In the genomic region with DNA sequence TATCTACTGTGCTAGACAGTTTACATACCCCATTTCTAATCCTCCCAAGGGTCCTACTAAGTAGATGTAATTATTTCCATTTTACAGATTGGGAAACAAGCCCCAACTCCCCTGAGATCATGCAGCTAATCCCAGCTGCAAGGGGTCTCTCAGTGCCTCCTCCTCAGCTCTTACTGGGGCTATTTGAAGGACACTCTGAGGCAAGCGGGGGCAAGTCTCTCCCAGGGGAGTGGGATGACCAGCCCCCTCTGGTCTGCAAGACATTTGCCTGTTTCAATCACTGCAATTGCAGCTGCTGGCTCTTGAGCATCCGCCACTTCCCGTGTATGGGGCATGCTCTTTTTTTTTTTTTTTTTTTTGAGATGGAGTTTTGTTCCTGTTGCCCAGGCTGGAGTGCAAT, we compare ENCODE assay signal across 16 cellular contexts. TPM values are rescaled to one million over a fixed set of nuclear protein-coding genes. Genes with fewer than 3 reads are reported as not detected.
DNase-seq lines count a peak whose midpoint lies in the region; ATAC-seq, FAIRE-seq and TF ChIP-seq lines count a peak whose summit lies in the region.
"Had no signal": no experiment of that assay in that cellular context is flagged by ENCODE, and none has a peak within 500 bp of the region (broad histone marks: within the 10 kb centered on the region; RNA-seq: fewer than 3 reads in every experiment).

No MANE protein-coding gene starts in this region.

- H3K18ac ChIP-seq in H1 (ENCODE audit: extremely low read depth, low read length) = no peak overlapping the region

- no peak overlapping the region for H3K56ac ChIP-seq in H1 (replicated peaks; ENCODE audit: insufficient read length, low read depth, low read length)

- no peak overlapping the region for H4K8ac ChIP-seq in H1 (ENCODE audit: extremely low read depth, insufficient read depth, low read length)

- no peak for TF ChIP-seq POLR2A in H1 (IDR thresholded peaks at IDR 0.05; ENCODE audit: control extremely low read depth in 1 of 2, low read depth in 2 of 2, low read length in 2 of 2)

- no peak overlapping the region for H2BK15ac ChIP-seq in H1 (ENCODE audit: low read length)

- WGBS in H1 (ENCODE audit: extremely low coverage in 1 of 2, insufficient coverage in 1 of 2, insufficient read length in 1 of 2, insufficient replicate concordance in 2 of 2, low coverage in 1 of 2, low lambda C conversion rate in 2 of 2, missing lambda C conversion rate in 1 of 2), 2 experiments = 89% methylated on average over 3 of the region's 3 CpGs; no CpG with 5 or more reads in 1 of the 2 experiments

- H4K5ac ChIP-seq in H1 (ENCODE audit: insufficient read length, low read depth, low read length) = no peak overlapping the region

- TF ChIP-seq EP300 in H1 (IDR thresholded peaks at IDR 0.05; ENCODE audit: borderline replicate concordance in 1 of 2, low read depth in 2 of 2, low read length in 2 of 2) = no peak

- FAIRE-seq in H1 (lab: Jason Lieb, UNC) = no peak
- FAIRE-seq: D721Med had no signal

- peaks cover 26 to 50% (median 36%) of the 10 kb centered on the region in 10 experiments for H3K4me1 ChIP-seq in BLaER1 treated with 17β-estradiol and CSF1 and Interleukin-3, amounts not matched to agents 10 nM and 100 nM
- no peaks in the 10 kb centered on the region for H3K4me1 ChIP-seq in H1 (replicated peaks in 1 of 4; ENCODE audit: control insufficient read depth in 3 of 4, insufficient read depth in 4 of 4, low read length in 3 of 4)
- peaks cover 3% of the 10 kb centered on the region for H3K4me1 ChIP-seq in upper lobe of right lung
- H3K4me1 ChIP-seq in left ventricle myocardium inferior = no peaks in the 10 kb centered on the region
- H3K4me1 ChIP-seq: HAP-1 had no signal

- H3K23me2 ChIP-seq in H1 (ENCODE audit: low read depth, low read length) = no peaks in the 10 kb centered on the region

- TF ChIP-seq RAD21 in H1 (IDR thresholded peaks at IDR 0.05 in 1 of 2, conservative IDR thresholded peaks at IDR 0.05 in 1 of 2; ENCODE audit: low read depth in 2 of 2, low read length in 2 of 2) = no peak

- no peak overlapping the region for H2BK12ac ChIP-seq in H1 (ENCODE audit: low read depth, low read length)

- no peaks in the 10 kb centered on the region for H3K79me2 ChIP-seq in H1 (ENCODE audit: control insufficient read depth in 1 of 2, insufficient read depth in 2 of 2, low read length in 2 of 2)

- H3K27me3 ChIP-seq in BLaER1 treated with 17β-estradiol and CSF1 and Interleukin-3, amounts not matched to agents 10 nM and 100 nM = peaks cover 0 to 10% (median 0%) of the 10 kb centered on the region in 11 experiments; a peak in 2 of 22 replicates
- H3K27me3 ChIP-seq in H1 (replicated peaks in 1 of 4; ENCODE audit: control insufficient read depth in 3 of 4, extremely low read depth in 1 of 4, insufficient read depth in 3 of 4, low read length in 3 of 4) (no peaks in the 10 kb centered on the region), upper lobe of right lung (peaks cover 9% of the 10 kb centered on the region), left ventricle myocardium inferior (ENCODE audit: low read depth) (peaks cover 46% of the 10 kb centered on the region)

- no peak overlapping the region for H3K23ac ChIP-seq in H1 (ENCODE audit: insufficient read length)

- no peak overlapping the region for H2AK5ac ChIP-seq in H1 (ENCODE audit: low read depth, low read length)

- ATAC-seq in upper lobe of right lung = no peak

- H2BK5ac ChIP-seq in H1 (ENCODE audit: low read depth, low read length) = no peak overlapping the region

- no peak overlapping the region for H2AFZ ChIP-seq in H1 (ENCODE audit: low read length)

- no peaks in the 10 kb centered on the region for H3K79me1 ChIP-seq in H1 (ENCODE audit: low read depth, low read length)

- peaks cover 0 to 4% (median 0%) of the 10 kb centered on the region in 11 experiments; a peak in 1 of 22 replicates for H3K9me3 ChIP-seq in BLaER1 treated with 17β-estradiol and CSF1 and Interleukin-3, amounts not matched to agents 10 nM and 100 nM (replicated peaks in 1 of 11)
- H3K9me3 ChIP-seq in H1 (ENCODE audit: insufficient read depth in 2 of 2, low read depth in 1 of 2, low read length in 1 of 2) = no peaks in the 10 kb centered on the region
- no peaks in the 10 kb centered on the region for H3K9me3 ChIP-seq in upper lobe of right lung
- H3K9me3 ChIP-seq in left ventricle myocardium inferior (replicated peaks) = no peaks in the 10 kb centered on the region
- H3K9me3 ChIP-seq: HAP-1 had no signal

- H3K4me3 ChIP-seq in BLaER1 treated with 17β-estradiol and CSF1 and Interleukin-3, amounts not matched to agents 10 nM and 100 nM = no peak overlapping the region
- H3K4me3 ChIP-seq in H1 (ENCODE audit: extremely low read depth in 1 of 4, insufficient read depth in 2 of 4, low read depth in 3 of 4, low read length in 4 of 4) = no peak overlapping the region
- H3K4me3 ChIP-seq in upper lobe of right lung = no peak overlapping the region
- H3K4me3 ChIP-seq in left ventricle myocardium inferior = no peak overlapping the region
- H3K4me3 ChIP-seq: HAP-1 had no signal

- H3K36me3 ChIP-seq in BLaER1 treated with 17β-estradiol and CSF1 and Interleukin-3, amounts not matched to agents 10 nM and 100 nM = no peaks in the 10 kb centered on the region
- H3K36me3 ChIP-seq in H1 (ENCODE audit: control insufficient read depth in 2 of 4, insufficient read depth in 4 of 4, low read length in 3 of 4) (no peaks in the 10 kb centered on the region), upper lobe of right lung (no peaks in the 10 kb centered on the region), left ventricle myocardium inferior (no peaks in the 10 kb centered on the region)
- H3K36me3 ChIP-seq: HAP-1 had no signal

- no peak overlapping the region for H2BK20ac ChIP-seq in H1 (ENCODE audit: low read length)

- DNase-seq in NCI-H1436 (lab: John Stamatoyannopoulos, UW) (peak; percentile 96), H1 (ENCODE audit: low read depth in 1 of 2, low spot score in 2 of 2) (no peak), upper lobe of right lung (no peak), activated T-cell treated with anti-CD3 and anti-CD28 coated beads for 4 hours (no peak), left ventricle myocardium inferior (no peak), medulla oblongata (ENCODE audit: extremely low spot score) (no peak)
- DNase-seq: ACHN; CD4-positive, alpha-beta memory T cell; DMS153; GOT3; KG1 had no signal

- H4K91ac ChIP-seq in H1 (replicated peaks; ENCODE audit: insufficient read length, low read length) = peak overlapping the region; percentile 55

- no peak overlapping the region for H3K4ac ChIP-seq in H1 (replicated peaks; ENCODE audit: insufficient read length, low read depth, low read length)

- CTCF ChIA-PET in H1 (lab: Charles Lee; ENCODE audit: partially characterized antibody) = interaction anchor here (0.9 to 1.1 kb wide), 2 partner anchors 15 to 329 kb away, joined by 3 read pairs; no protein-coding TSS in a partner anchor

- H4K20me1 ChIP-seq in BLaER1 treated with 17β-estradiol and CSF1 and Interleukin-3, amounts not matched to agents 10 nM and 100 nM = no peaks in the 10 kb centered on the region
- no peaks in the 10 kb centered on the region for H4K20me1 ChIP-seq in H1 (replicated peaks in 1 of 2; ENCODE audit: control insufficient read depth in 1 of 2, insufficient read depth in 2 of 2, low read length in 2 of 2)

- peak overlapping the region in 3 of 11 experiments; percentile 31 to 70 (median 59); a peak in 4 of 22 replicates for H3K27ac ChIP-seq in BLaER1 treated with 17β-estradiol and CSF1 and Interleukin-3, amounts not matched to agents 10 nM and 100 nM
- H3K27ac ChIP-seq in H1 (ENCODE audit: low read depth, low read length) (no peak overlapping the region), upper lobe of right lung (peak overlapping the region; percentile 42), left ventricle myocardium inferior (replicated peaks) (no peak overlapping the region)
- H3K27ac ChIP-seq: C4-2B had no signal

- POLR2A ChIA-PET in H1 (lab: Charles Lee; ENCODE audit: partially characterized antibody) = no interaction called here

- H2BK120ac ChIP-seq in H1 (replicated peaks; ENCODE audit: low read depth, low read length) = no peak overlapping the region

- intact Hi-C loops in upper lobe of right lung (cut with DNase I) (no loop called here), left ventricle myocardium inferior (cut with micrococcal nuclease) (no loop called here)

- no peak overlapping the region for H3K14ac ChIP-seq in H1 (ENCODE audit: insufficient read length)

- no peak overlapping the region; a peak in 2 of 22 replicates for H3K9ac ChIP-seq in BLaER1 treated with 17β-estradiol and CSF1 and Interleukin-3, amounts not matched to agents 10 nM and 100 nM
- H3K9ac ChIP-seq in H1 (replicated peaks in 1 of 4; ENCODE audit: extremely low read depth in 1 of 4, low read depth in 3 of 4, low read length in 3 of 4) = no peak overlapping the region

- TF ChIP-seq CTCF in H1 (IDR thresholded peaks at IDR 0.05; ENCODE audit: control extremely low read depth in 1 of 3, insufficient read depth in 1 of 3, low read depth in 1 of 3, low read length in 3 of 3) (no peak), upper lobe of right lung (IDR thresholded peaks at IDR 0.05) (no peak), left ventricle myocardium inferior (IDR thresholded peaks at IDR 0.05; ENCODE audit: borderline replicate concordance) (no peak)

- peak overlapping the region; percentile 57 to 85 (median 68) for H3K4me2 ChIP-seq in BLaER1 treated with 17β-estradiol and CSF1 and Interleukin-3, amounts not matched to agents 10 nM and 100 nM
- H3K4me2 ChIP-seq in H1 (ENCODE audit: insufficient read depth in 1 of 2, low read depth in 2 of 2, low read length in 2 of 2) = no peak overlapping the region

RNA-seq across cellular contexts. Expression of gene LAMP3, which starts 11.4 kb away (rescaled TPM):
- total RNA-seq in H1 (2021; fragmentation: NEBNext Ultra II Directional; extraction: Animal tissue kit (Norgen Biotek cat#: 25700)) = 0.20 TPM in 1 of 2 replicates, not detected in the other
- polyA plus RNA-seq in H1 (2011; rRNA removed) = 0.17 and 0.20 TPM in 2 replicates
- 0.19 TPM for polyA plus RNA-seq in H1 (2011; cell fraction: cytosol; rRNA removed)
- 0.34 TPM for polyA plus RNA-seq in H1 (2011; cell fraction: nucleus; rRNA removed)
- 0.23 to 0.32 TPM (median 0.24 TPM) in 3 of 4 replicates, not detected in the other for polyA plus RNA-seq in H1 (2012, experiment 1 of 2)
- polyA plus RNA-seq in H1 (2012, experiment 2 of 2) = 0.22 TPM
- polyA plus RNA-seq in H1 (2013, experiment 1 of 2) = 0.85 TPM
- 0.94 TPM for polyA plus RNA-seq in H1 (2013, experiment 2 of 2)
- polyA minus RNA-seq in H1 (2011; rRNA and poly(A)+ RNA removed) = 0.66 TPM in 1 of 2 replicates, not detected in the other
- polyA minus RNA-seq in H1 (2011; cell fraction: cytosol; rRNA and poly(A)+ RNA removed) = not detected
- polyA minus RNA-seq in H1 (2011; cell fraction: nucleus; rRNA and poly(A)+ RNA removed) = not detected
- total RNA-seq in upper lobe of right lung (283 TPM), left ventricle myocardium inferior (not detected)
- total RNA-seq: A172 had no signal

RNA-seq across cellular contexts. Expression of gene MCCC1, which starts 51.8 kb away (rescaled TPM):
- total RNA-seq in H1 (2021; fragmentation: NEBNext Ultra II Directional; extraction: Animal tissue kit (Norgen Biotek cat#: 25700)) = 21.5 and 24.6 TPM in 2 replicates
- 10.8 and 11.3 TPM in 2 replicates for polyA plus RNA-seq in H1 (2011; rRNA removed)
- polyA plus RNA-seq in H1 (2011; cell fraction: cytosol; rRNA removed) = 17.6 TPM
- 36.1 TPM for polyA plus RNA-seq in H1 (2011; cell fraction: nucleus; rRNA removed)
- 17.7 to 25.6 TPM (median 20.1 TPM) in 4 replicates for polyA plus RNA-seq in H1 (2012, experiment 1 of 2)
- polyA plus RNA-seq in H1 (2012, experiment 2 of 2) = 3.2 TPM
- 13.2 TPM for polyA plus RNA-seq in H1 (2013, experiment 1 of 2)
- polyA plus RNA-seq in H1 (2013, experiment 2 of 2) = 12.5 TPM
- polyA minus RNA-seq in H1 (2011; rRNA and poly(A)+ RNA removed) = 21.7 and 27.3 TPM in 2 replicates
- polyA minus RNA-seq in H1 (2011; cell fraction: cytosol; rRNA and poly(A)+ RNA removed) = 15.6 TPM
- polyA minus RNA-seq in H1 (2011; cell fraction: nucleus; rRNA and poly(A)+ RNA removed) = 48.6 TPM
- 61.4 TPM for total RNA-seq in upper lobe of right lung
- total RNA-seq in left ventricle myocardium inferior = 47.7 TPM

Comparison
In these comparisons a context has a peak if more than half of its experiments do, and no peak if none do; other contexts are left out.
1. H3K4me2 ChIP-seq: peak in BLaER1 treated with 17β-estradiol and CSF1 and Interleukin-3, amounts not matched to agents 10 nM and 100 nM (11 of 11); none in H1 (0 of 2).
2. RNA of gene LAMP3, which starts 11.4 kb away (total RNA-seq): 283 TPM in upper lobe of right lung (single experiment); 0.20 TPM in H1 and not detected in left ventricle myocardium inferior (single experiment); every median in the first group is over 100 times any median in the second.